ENCODE assay signal across 13 cellular contexts in the genomic region with DNA sequence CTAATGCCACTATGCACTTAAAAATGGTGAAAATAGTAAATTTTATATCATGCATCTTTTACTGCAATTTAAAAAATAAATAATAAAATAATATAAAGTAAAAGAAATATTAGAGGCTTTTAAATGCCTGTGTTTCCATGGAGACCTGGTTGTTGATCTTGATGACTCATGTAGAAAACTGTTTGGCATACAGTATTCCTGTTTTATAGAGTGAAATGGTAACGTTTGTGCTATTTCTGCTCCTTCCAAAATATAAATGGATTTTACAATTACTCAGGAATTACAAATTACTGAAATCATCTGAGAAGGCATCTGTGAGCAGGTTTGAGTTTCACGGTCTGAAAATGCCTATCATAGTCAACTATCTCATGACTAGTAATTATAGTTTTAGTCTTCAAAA.
DNase-seq lines count a peak whose midpoint lies in the region; ATAC-seq and TF ChIP-seq lines count a peak whose summit lies in the region.
"Had no signal": no experiment of that assay in that cellular context is flagged by ENCODE, and none has a peak within 500 bp of the region (broad histone marks: within the 10 kb centered on the region; RNA-seq: fewer than 3 reads in every experiment).

No MANE protein-coding gene starts in this region.

- H2BK15ac ChIP-seq in mesendoderm (replicated peaks; ENCODE audit: low read depth): no peak overlapping the region

- H3K4me3 ChIP-seq in fibroblast of pulmonary artery (replicated peaks; ENCODE audit: low read depth, low read length) (no peak overlapping the region), trophoblast cell (ENCODE audit: low read depth, low read length) (no peak overlapping the region), mesendoderm (ENCODE audit: low read length) (no peak overlapping the region)
- H3K4me3 ChIP-seq: gastrocnemius medialis had no signal

- H3K27ac Mint-ChIP-seq in WTC11 (no peak overlapping the region), T-cell (no peak overlapping the region)
- H3K27ac Mint-ChIP-seq: activated CD8-positive, alpha-beta memory T cell treated with anti-CD3 and anti-CD28 coated beads, Interleukin-2, amount 10 ng/mL, durations not matched to agents 7 days and 5 days; activated naive CD4-positive, alpha-beta T cell treated with anti-CD3 and anti-CD28 coated beads, Interleukin-2, amount 10 ng/mL, durations not matched to agents 7 days and 5 days; nephron had no signal

- H4K12ac ChIP-seq in trophoblast cell (ENCODE audit: low read depth, low read length): no peak overlapping the region

- CTCF ChIA-PET in WTC11 (lab: Charles Lee) (no interaction called here), T-cell (lab: Charles Lee) (no interaction called here)

- peak; percentile 64 for DNase-seq in GM04503 (ENCODE audit: low read depth)
- no peak for DNase-seq in WTC11 (ENCODE audit: low spot score)
- peak; percentile 80 for DNase-seq in fibroblast of pulmonary artery (ENCODE audit: low read depth)
- peak; percentile 33 to 71 for DNase-seq in trophoblast cell
- DNase-seq in RKO (ENCODE audit: low spot score): no peak
- DNase-seq in T-cell: no peak
- no peak for DNase-seq in mesendoderm
- DNase-seq in NCI-H1417 treated with DMSO at 0.1 percent for 48 hours (lab: John Stamatoyannopoulos, UW): no peak
- DNase-seq: activated CD8-positive, alpha-beta memory T cell treated with anti-CD3 and anti-CD28 coated beads, Interleukin-2, amount 10 ng/mL, durations not matched to agents 7 days and 5 days; activated naive CD4-positive, alpha-beta T cell treated with anti-CD3 and anti-CD28 coated beads, Interleukin-2, amount 10 ng/mL, durations not matched to agents 7 days and 5 days; gastrocnemius medialis; left colon had no signal

- H2AFZ ChIP-seq in trophoblast cell (ENCODE audit: insufficient read depth, low read length, poor library complexity): no peak overlapping the region

- no peak overlapping the region for H3K56ac ChIP-seq in mesendoderm (ENCODE audit: low read length)

- H4K5ac ChIP-seq in mesendoderm (ENCODE audit: low read length): no peak overlapping the region

- H3K79me2 ChIP-seq in trophoblast cell (ENCODE audit: control insufficient read depth, insufficient read depth, low read length, poor library complexity) (no peaks in the 10 kb centered on the region), mesendoderm (ENCODE audit: control insufficient read depth, insufficient read depth, low read length) (no peaks in the 10 kb centered on the region)

- no peaks in the 10 kb centered on the region for H3K9me3 ChIP-seq in trophoblast cell (ENCODE audit: insufficient read depth, low read depth, low read length)
- H3K9me3 ChIP-seq: gastrocnemius medialis had no signal

- no peak overlapping the region for H3K18ac ChIP-seq in trophoblast cell (ENCODE audit: low read length)
- H3K18ac ChIP-seq in mesendoderm (ENCODE audit: low read length): no peak overlapping the region

- H2BK120ac ChIP-seq in trophoblast cell (ENCODE audit: insufficient read depth, low read length, poor library complexity) (no peak overlapping the region), mesendoderm (ENCODE audit: low read depth, low read length) (no peak overlapping the region)

- H3K4me1 Mint-ChIP-seq in WTC11 (peaks cover 16% of the 10 kb centered on the region), T-cell (no peaks in the 10 kb centered on the region)
- H3K4me1 Mint-ChIP-seq: activated CD8-positive, alpha-beta memory T cell treated with anti-CD3 and anti-CD28 coated beads, Interleukin-2, amount 10 ng/mL, durations not matched to agents 7 days and 5 days; activated naive CD4-positive, alpha-beta T cell treated with anti-CD3 and anti-CD28 coated beads, Interleukin-2, amount 10 ng/mL, durations not matched to agents 7 days and 5 days; nephron had no signal

- no peaks in the 10 kb centered on the region for H3K36me3 ChIP-seq in trophoblast cell (ENCODE audit: control insufficient read depth in 1 of 2, insufficient read depth in 2 of 2, low read length in 2 of 2)
- H3K36me3 ChIP-seq in mesendoderm (ENCODE audit: control insufficient read depth, insufficient read depth, low read length): no peaks in the 10 kb centered on the region
- H3K36me3 ChIP-seq: gastrocnemius medialis had no signal

- H3K36me3 Mint-ChIP-seq in WTC11 (no peaks in the 10 kb centered on the region), T-cell (no peaks in the 10 kb centered on the region)
- H3K36me3 Mint-ChIP-seq: activated CD8-positive, alpha-beta memory T cell treated with anti-CD3 and anti-CD28 coated beads, Interleukin-2, amount 10 ng/mL, durations not matched to agents 7 days and 5 days; activated naive CD4-positive, alpha-beta T cell treated with anti-CD3 and anti-CD28 coated beads, Interleukin-2, amount 10 ng/mL, durations not matched to agents 7 days and 5 days had no signal

- no peak overlapping the region for H3K14ac ChIP-seq in trophoblast cell (ENCODE audit: low read length)

- no peak for TF ChIP-seq CTCF in WTC11 (IDR thresholded peaks at IDR 0.05)
- no peak for TF ChIP-seq CTCF in fibroblast of pulmonary artery (IDR thresholded peaks at IDR 0.05; ENCODE audit: low read length, missing control alignments)

- no CpG with 5 or more reads among the region's 2 CpGs for WGBS in trophoblast cell (ENCODE audit: extremely low coverage, insufficient coverage, insufficient read length)
- WGBS in mesendoderm (ENCODE audit: extremely low coverage, insufficient coverage, low lambda C conversion rate): no CpG with 5 or more reads among the region's 2 CpGs

- no peak for ATAC-seq in WTC11
- ATAC-seq in T-cell (replicated peaks in 1 of 4): no peak
- ATAC-seq: activated CD8-positive, alpha-beta memory T cell treated with anti-CD3 and anti-CD28 coated beads, Interleukin-2, amount 10 ng/mL, durations not matched to agents 7 days and 5 days; gastrocnemius medialis; left colon had no signal

- no peak overlapping the region for H3K27ac ChIP-seq in trophoblast cell (ENCODE audit: low read depth, low read length)
- H3K27ac ChIP-seq in mesendoderm (ENCODE audit: low read depth, low read length): no peak overlapping the region
- H3K27ac ChIP-seq: gastrocnemius medialis had no signal

- H3K4ac ChIP-seq in trophoblast cell (ENCODE audit: low read depth, low read length) (no peak overlapping the region), mesendoderm (ENCODE audit: low read depth, low read length) (no peak overlapping the region)

- no peaks in the 10 kb centered on the region for H3K9me3 Mint-ChIP-seq in WTC11
- no peaks in the 10 kb centered on the region for H3K9me3 Mint-ChIP-seq in T-cell
- H3K9me3 Mint-ChIP-seq: activated naive CD4-positive, alpha-beta T cell treated with anti-CD3 and anti-CD28 coated beads, Interleukin-2, amount 10 ng/mL, durations not matched to agents 7 days and 5 days; nephron had no signal

- H2BK5ac ChIP-seq in trophoblast cell (ENCODE audit: low read depth, low read length, poor library complexity) (no peak overlapping the region), mesendoderm (ENCODE audit: low read length) (no peak overlapping the region)

- H3K27me3 Mint-ChIP-seq in WTC11 (ENCODE audit: low read depth) (no peaks in the 10 kb centered on the region), T-cell (peaks cover 0 to 3% of the 10 kb centered on the region in 2 donors)
- H3K27me3 Mint-ChIP-seq: activated CD8-positive, alpha-beta memory T cell treated with anti-CD3 and anti-CD28 coated beads, Interleukin-2, amount 10 ng/mL, durations not matched to agents 7 days and 5 days; activated naive CD4-positive, alpha-beta T cell treated with anti-CD3 and anti-CD28 coated beads, Interleukin-2, amount 10 ng/mL, durations not matched to agents 7 days and 5 days had no signal

- H3K4me2 ChIP-seq in trophoblast cell (ENCODE audit: low read length) (no peak overlapping the region), mesendoderm (ENCODE audit: low read length) (no peak overlapping the region)

- H3K4me1 ChIP-seq in trophoblast cell (ENCODE audit: control insufficient read depth in 1 of 2, insufficient read depth in 2 of 2, low read length in 2 of 2) (peaks cover 5 to 7% of the 10 kb centered on the region in 2 experiments), mesendoderm (ENCODE audit: control insufficient read depth, low read depth, low read length) (no peaks in the 10 kb centered on the region)
- H3K4me1 ChIP-seq: gastrocnemius medialis had no signal

- H4K8ac ChIP-seq in trophoblast cell (ENCODE audit: low read depth, low read length): no peak overlapping the region
- no peak overlapping the region for H4K8ac ChIP-seq in mesendoderm (ENCODE audit: low read depth, low read length)

- H3K79me1 ChIP-seq in trophoblast cell (ENCODE audit: low read length) (peaks cover 7% of the 10 kb centered on the region), mesendoderm (ENCODE audit: low read length) (no peaks in the 10 kb centered on the region)

- H4K91ac ChIP-seq in trophoblast cell (ENCODE audit: low read depth, low read length): no peak overlapping the region

- POLR2A ChIA-PET in WTC11 (lab: Charles Lee) (no interaction called here), T-cell (lab: Charles Lee) (no interaction called here)

- H3K4me3 Mint-ChIP-seq in WTC11 (no peak overlapping the region), T-cell (no peak overlapping the region)
- H3K4me3 Mint-ChIP-seq: activated CD8-positive, alpha-beta memory T cell treated with anti-CD3 and anti-CD28 coated beads, Interleukin-2, amount 10 ng/mL, durations not matched to agents 7 days and 5 days; activated naive CD4-positive, alpha-beta T cell treated with anti-CD3 and anti-CD28 coated beads, Interleukin-2, amount 10 ng/mL, durations not matched to agents 7 days and 5 days; nephron had no signal

- H3K27me3 ChIP-seq in trophoblast cell (ENCODE audit: insufficient read depth, low read length): no peaks in the 10 kb centered on the region
- H3K27me3 ChIP-seq in mesendoderm (ENCODE audit: insufficient read depth, low read length, poor library complexity): no peaks in the 10 kb centered on the region
- H3K27me3 ChIP-seq: gastrocnemius medialis had no signal

- H3K9ac ChIP-seq in trophoblast cell (ENCODE audit: low read length) (no peak overlapping the region), mesendoderm (ENCODE audit: low read length) (no peak overlapping the region)

- H3K23ac ChIP-seq in trophoblast cell (ENCODE audit: low read length) (no peak overlapping the region), mesendoderm (ENCODE audit: low read length) (no peak overlapping the region)

- H2AK5ac ChIP-seq in trophoblast cell (ENCODE audit: low read length) (no peak overlapping the region), mesendoderm (ENCODE audit: low read length) (no peak overlapping the region)

- no peak overlapping the region for H2BK12ac ChIP-seq in trophoblast cell (ENCODE audit: low read length)

TF ChIP-seq in WTC11, 78 proteins besides CTCF, POLR2A, EP300 and RAD21:
- no peak for TF ChIP-seq SOX15 (CRISPR knock-in tag; IDR thresholded peaks at IDR 0.05)
- peak; percentile 57; the same call in 1 of the 2 replicates for TF ChIP-seq HMGA2 (CRISPR knock-in tag; IDR thresholded peaks at IDR 0.05)
TF ChIP-seq in WTC11: peak in this region for 1.

Comparison
In these comparisons a context has a peak if more than half of its experiments do, and no peak if none do; other contexts are left out.
1. DNase-seq: peak in GM04503 (single experiment), fibroblast of pulmonary artery (single experiment) and trophoblast cell (2 of 2); none in WTC11 (single experiment), RKO (single experiment), T-cell (0 of 34), mesendoderm (single experiment) and NCI-H1417 treated with DMSO at 0.1 percent for 48 hours (single experiment).